Comparison of ENCODE assay signal across 24 cellular contexts in the genomic region with DNA sequence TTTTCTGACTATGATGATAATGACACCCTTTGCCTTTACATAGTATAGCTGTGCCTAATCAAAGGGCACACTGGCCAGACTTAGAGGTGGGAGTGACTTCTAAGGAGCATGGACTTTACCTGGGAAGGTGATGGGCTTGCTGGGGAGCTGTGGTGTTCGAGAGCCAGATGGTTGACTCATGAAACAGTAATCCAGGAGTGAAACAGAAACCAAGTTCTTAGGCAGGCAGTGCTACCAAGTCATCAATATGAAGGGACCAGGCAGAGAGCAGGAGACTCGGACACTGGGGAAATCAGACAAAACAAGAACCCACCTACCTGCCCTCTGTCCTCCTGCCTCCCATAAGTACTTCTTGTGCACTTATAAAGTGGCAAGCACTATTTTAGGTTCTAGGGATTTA.
"Had no signal": no experiment of that assay in that cellular context is flagged by ENCODE, and none has a peak within 500 bp of the region (broad histone marks: within the 10 kb centered on the region; RNA-seq: fewer than 3 reads in every experiment).

No MANE protein-coding gene starts in this region.

- DNase-seq: activated CD4-positive, alpha-beta T cell treated with anti-CD3 and anti-CD28 coated beads for 36 hours; activated CD4-positive, alpha-beta T cell treated with anti-CD3 and anti-CD28 coated beads, Interleukin-2, amount 50 U/mL, for 1 hour; activated CD8-positive, alpha-beta memory T cell treated with anti-CD3 and anti-CD28 coated beads, Interleukin-2, amount 50 U/mL, for 4 hours; activated CD8-positive, alpha-beta T cell treated with anti-CD3 and anti-CD28 coated beads for 36 hours; activated gamma-delta T cell treated with Interleukin-2 at 50 U/mL for 16 hours; activated naive CD4-positive, alpha-beta T cell treated with anti-CD3 and anti-CD28 coated beads, Interleukin-2, amount 10 ng/mL, durations not matched to agents 7 days and 5 days; activated naive CD8-positive, alpha-beta T cell treated with anti-CD3 and anti-CD28 coated beads for 36 hours; activated T-cell treated with anti-CD3 and anti-CD28 coated beads, Interleukin-2, amount 50 U/mL, for 72 hours; brain microvascular endothelial cell; central memory CD4-positive, alpha-beta T cell; NCI-H1048; NCI-H146; NCI-H187 treated with DMSO at 0.1 percent for 48 hours; NCI-H2081 treated with DMSO at 0.1 percent for 48 hours; NCI-H2227 treated with DMSO at 0.1 percent for 48 hours; NCI-H446 treated with DMSO at 0.1 percent for 48 hours; NCI-H524 treated with DMSO at 0.1 percent for 48 hours; NCI-H774; Peyer's patch; Right ventricle myocardium superior; T-helper 17 cell; T-helper 9 cell had no signal

- H3K36me3 ChIP-seq: brain microvascular endothelial cell, Peyer's patch had no signal

- H3K4me3 ChIP-seq: Peyer's patch had no signal

- H3K27ac ChIP-seq: brain microvascular endothelial cell, Peyer's patch, RWPE1, VCaP had no signal

- ATAC-seq: activated CD4-positive, alpha-beta T cell treated with anti-CD3 and anti-CD28 coated beads for 36 hours; activated CD8-positive, alpha-beta T cell treated with anti-CD3 and anti-CD28 coated beads for 36 hours; activated T-cell treated with anti-CD3 and anti-CD28 coated beads, Interleukin-2, amount 50 U/mL, for 72 hours; T-helper 17 cell had no signal

- H3K27me3 ChIP-seq: brain microvascular endothelial cell, Peyer's patch had no signal

- H3K9me3 ChIP-seq: Peyer's patch had no signal

- H3K4me1 ChIP-seq: Peyer's patch had no signal
